In genomic region chr4:139918591-139918990, GRCh38 we compare ENCODE assay signal across 19 cellular contexts.
DNase-seq lines count a peak whose midpoint lies in the region; ATAC-seq and TF ChIP-seq lines count a peak whose summit lies in the region.
"Had no signal": no experiment of that assay in that cellular context is flagged by ENCODE, and none has a peak within 500 bp of the region (broad histone marks: within the 10 kb centered on the region; RNA-seq: fewer than 3 reads in every experiment).

No MANE protein-coding gene starts in this region.

- H3K36me3 ChIP-seq in left ventricle myocardium inferior (no peaks in the 10 kb centered on the region), gastroesophageal sphincter (no peaks in the 10 kb centered on the region), psoas muscle (ENCODE audit: insufficient read depth in 1 of 2, low read depth in 1 of 2) (no peaks in the 10 kb centered on the region), vagina (no peaks in the 10 kb centered on the region)

- TF ChIP-seq CTCF in left ventricle myocardium inferior (IDR thresholded peaks at IDR 0.05; ENCODE audit: borderline replicate concordance) (no peak), gastroesophageal sphincter (IDR thresholded peaks at IDR 0.05) (no peak), psoas muscle (IDR thresholded peaks at IDR 0.05) (no peak), vagina (IDR thresholded peaks at IDR 0.05) (no peak)

- H3K9me3 ChIP-seq in left ventricle myocardium inferior (replicated peaks) = no peaks in the 10 kb centered on the region
- H3K9me3 ChIP-seq in gastroesophageal sphincter = no peaks in the 10 kb centered on the region
- H3K9me3 ChIP-seq in psoas muscle = no peaks in the 10 kb centered on the region
- no peaks in the 10 kb centered on the region for H3K9me3 ChIP-seq in vagina

- DNase-seq in left ventricle myocardium inferior (no peak), left cardiac atrium (no peak), psoas muscle (no peak), vagina (ENCODE audit: extremely low spot score in 2 of 2) (no peak), globus pallidus (ENCODE audit: low spot score) (no peak), iPS-NIHi11 (ENCODE audit: low spot score) (no peak), NCI-H524 treated with DMSO at 0.1 percent for 48 hours (lab: John Stamatoyannopoulos, UW) (no peak)
- DNase-seq: activated CD4-positive, alpha-beta T cell treated with anti-CD3 and anti-CD28 coated beads, Interleukin-2, amount 50 U/mL, for 48 hours; amniotic stem cell; cortex of kidney; hypothalamus; Kasumi-1; naive thymus-derived CD8-positive, alpha-beta T cell; NCI-H1417 treated with DMSO at 0.1 percent for 48 hours; NCI-H2227 treated with DMSO at 0.1 percent for 48 hours; SHP77; stimulated activated CD4-positive, alpha-beta T cell treated with anti-CD3 and anti-CD28 coated beads, Interleukin-1b, Interleukin-23, amount 100 ng/mL, for 48 hours; trophoblast cell had no signal

- ATAC-seq in left cardiac atrium = no peak
- no peak for ATAC-seq in gastroesophageal sphincter
- ATAC-seq in psoas muscle = no peak
- ATAC-seq: naive thymus-derived CD8-positive, alpha-beta T cell had no signal

- no peak overlapping the region for H3K4me3 ChIP-seq in left ventricle myocardium inferior
- no peak overlapping the region for H3K4me3 ChIP-seq in gastroesophageal sphincter
- no peak overlapping the region for H3K4me3 ChIP-seq in psoas muscle
- no peak overlapping the region for H3K4me3 ChIP-seq in vagina

- intact Hi-C loops in left ventricle myocardium inferior (cut with micrococcal nuclease) = no loop called here
- intact Hi-C loops in left cardiac atrium (cut with DNase I) = loop anchor here in 1 of 2 donors (10.0 kb wide), 1 partner anchor 184 kb away; no protein-coding TSS in a partner anchor
- intact Hi-C loops in psoas muscle (cut with DNase I) = no loop called here
- intact Hi-C loops in vagina (cut with DNase I) = no loop called here

- no peaks in the 10 kb centered on the region for H3K27me3 ChIP-seq in left ventricle myocardium inferior (ENCODE audit: low read depth)
- no peaks in the 10 kb centered on the region for H3K27me3 ChIP-seq in gastroesophageal sphincter
- H3K27me3 ChIP-seq in psoas muscle (ENCODE audit: insufficient read depth in 3 of 3, low read length in 2 of 3) = no peaks in the 10 kb centered on the region
- H3K27me3 ChIP-seq in vagina = no peaks in the 10 kb centered on the region

- WGBS in gastroesophageal sphincter (ENCODE audit: low coverage in 1 of 2), 2 donors = 0 to 34% methylated on average over 1 to 5 of the region's 7 CpGs
- WGBS in psoas muscle, 3 donors = 79 to 89% (median 86%) methylated on average over 7 of the region's 7 CpGs

- H3K27ac ChIP-seq in left ventricle myocardium inferior (replicated peaks) (peak overlapping the region; percentile 89), gastroesophageal sphincter (peak overlapping the region; percentile 80 to 83 (median 81)), psoas muscle (peak overlapping the region; percentile 73), vagina (peak overlapping the region; percentile 66)

- H3K4me1 ChIP-seq in left ventricle myocardium inferior (peaks cover 80% of the 10 kb centered on the region), gastroesophageal sphincter (peaks cover 34 to 91% (median 37%) of the 10 kb centered on the region in 3 donors), psoas muscle (peaks cover 51% of the 10 kb centered on the region), vagina (peaks cover 57% of the 10 kb centered on the region)

- no peak for TF ChIP-seq EP300 in gastroesophageal sphincter (IDR thresholded peaks at IDR 0.05)

- TF ChIP-seq POLR2A in gastroesophageal sphincter (IDR thresholded peaks at IDR 0.05) (no peak), vagina (IDR thresholded peaks at IDR 0.05) (no peak)
